Comparison of ENCODE assay signal across 17 cellular contexts in genomic region chr16:26649646-26650045, GRCh38.
DNase-seq lines count a peak whose midpoint lies in the region; ATAC-seq and TF ChIP-seq lines count a peak whose summit lies in the region.
"Had no signal": no experiment of that assay in that cellular context is flagged by ENCODE, and none has a peak within 500 bp of the region (broad histone marks: within the 10 kb centered on the region; RNA-seq: fewer than 3 reads in every experiment).

No MANE protein-coding gene starts in this region.

- no peak for DNase-seq in Karpas-422
- DNase-seq in NCI-H2029 (lab: John Stamatoyannopoulos, UW), result peak; percentile 79
- peak; percentile 97 for DNase-seq in NCI-H510A treated with DMSO at 0.1 percent for 48 hours (lab: John Stamatoyannopoulos, UW)
- peak; percentile 64 for DNase-seq in esophagus muscularis mucosa (ENCODE audit: extremely low spot score)
- no peak for DNase-seq in RKO (ENCODE audit: low spot score)
- no peak for DNase-seq in T-helper 17 cell
- DNase-seq: CD4-positive, alpha-beta T cell; DND-41; GDM1; GM23248; NCI-H2081 treated with DMSO at 0.1 percent for 48 hours; NCI-H524; SJCRH30 had no signal

- no peak for TF ChIP-seq EP300 in esophagus muscularis mucosa (IDR thresholded peaks at IDR 0.05)

- no peak overlapping the region for H2AFZ ChIP-seq in Karpas-422 (ENCODE audit: low read length)
- H2AFZ ChIP-seq: GM23248 had no signal

- H3K79me2 ChIP-seq in Karpas-422 (ENCODE audit: low read length), result no peaks in the 10 kb centered on the region

- H3K27ac ChIP-seq in Karpas-422 (ENCODE audit: low read length) (peak overlapping the region; percentile 30; the same call in 1 of the 2 replicates), esophagus muscularis mucosa (replicated peaks in 1 of 4) (no peak overlapping the region)
- H3K27ac ChIP-seq: GM23248, SJCRH30 had no signal

- peaks cover 14% of the 10 kb centered on the region for H3K27me3 Mint-ChIP-seq in T-helper 17 cell
- H3K27me3 Mint-ChIP-seq: B cell had no signal

- no peaks in the 10 kb centered on the region for H3K36me3 ChIP-seq in Karpas-422 (ENCODE audit: insufficient read depth, low read length)
- no peaks in the 10 kb centered on the region for H3K36me3 ChIP-seq in esophagus muscularis mucosa
- H3K36me3 ChIP-seq: SJCRH30 had no signal

- H3K4me3 Mint-ChIP-seq in T-helper 17 cell, result no peak overlapping the region
- H3K4me3 Mint-ChIP-seq: B cell; CD4-positive, alpha-beta T cell; T-helper 2 cell treated with Interferon-gamma antibody and Interleukin-4, amounts not matched to agents 5 μg/mL and 100 μg/mL, for 36 hours had no signal

- no peak overlapping the region for H3K27ac Mint-ChIP-seq in T-helper 17 cell
- H3K27ac Mint-ChIP-seq: B cell; CD4-positive, alpha-beta T cell; T-helper 2 cell treated with Interferon-gamma antibody and Interleukin-4, amounts not matched to agents 5 μg/mL and 100 μg/mL, for 36 hours had no signal

- H3K4me1 ChIP-seq in Karpas-422 (ENCODE audit: low read length) (peaks cover 34% of the 10 kb centered on the region), esophagus muscularis mucosa (no peaks in the 10 kb centered on the region)
- H3K4me1 ChIP-seq: SJCRH30 had no signal

- no peaks in the 10 kb centered on the region for H3K9me2 ChIP-seq in Karpas-422 (replicated peaks; ENCODE audit: insufficient read depth, low read length)

- 85% methylated on average over 5 of the region's 5 CpGs for WGBS in esophagus muscularis mucosa

- no peak for TF ChIP-seq CTCF in esophagus muscularis mucosa (IDR thresholded peaks at IDR 0.05)

- H3K27me3 ChIP-seq in Karpas-422 (ENCODE audit: low read length), result no peaks in the 10 kb centered on the region
- H3K27me3 ChIP-seq in esophagus muscularis mucosa, result no peaks in the 10 kb centered on the region
- H3K27me3 ChIP-seq: SJCRH30 had no signal

- intact Hi-C loops in esophagus muscularis mucosa (cut with DNase I), result loop anchor here (10.0 kb wide), 1 partner anchor 55 kb away; no protein-coding TSS in a partner anchor

- no peaks in the 10 kb centered on the region for H3K36me3 Mint-ChIP-seq in T-helper 17 cell (ENCODE audit: low read depth)

- no peak overlapping the region for H3K4me3 ChIP-seq in Karpas-422 (ENCODE audit: low read length)
- no peak overlapping the region for H3K4me3 ChIP-seq in esophagus muscularis mucosa
- H3K4me3 ChIP-seq: GM23248, SJCRH30 had no signal

- ATAC-seq in T-helper 17 cell, result no peak
- ATAC-seq in GM21390 (IDR thresholded peaks at IDR 0.05; ENCODE audit: unreplicated experiment), result no peak
- ATAC-seq: HCT116 had no signal

- H3K9me3 ChIP-seq in Karpas-422 (ENCODE audit: low read length) (0 out of 2 replicates have a peak, but pooled peaks cover 2% of the 10 kb centered on the region), esophagus muscularis mucosa (no peaks in the 10 kb centered on the region), T-helper 17 cell (ENCODE audit: control insufficient read depth, low read length, poor library complexity, severe bottlenecking) (no peaks in the 10 kb centered on the region)
- H3K9me3 ChIP-seq: SJCRH30 had no signal

- H3K4me1 Mint-ChIP-seq in T-helper 17 cell, result no peaks in the 10 kb centered on the region

- TF ChIP-seq POLR2A in esophagus muscularis mucosa (IDR thresholded peaks at IDR 0.05; ENCODE audit: low read depth), result no peak

- no peak overlapping the region for H3K4me2 ChIP-seq in Karpas-422 (ENCODE audit: low read depth, low read length, poor library complexity, severe bottlenecking)

- no peaks in the 10 kb centered on the region for H4K20me1 ChIP-seq in Karpas-422 (ENCODE audit: insufficient read depth, low read depth, low read length)

- H3K9ac ChIP-seq in Karpas-422 (ENCODE audit: low read length), result no peak overlapping the region
- H3K9ac ChIP-seq: GM23248 had no signal

Comparison
In these comparisons a context has a peak if more than half of its experiments do, and no peak if none do; other contexts are left out.
1. DNase-seq: peak in NCI-H2029 (single experiment), NCI-H510A treated with DMSO at 0.1 percent for 48 hours (single experiment) and esophagus muscularis mucosa (single experiment); none in Karpas-422 (single experiment), RKO (single experiment) and T-helper 17 cell (0 of 3).